In the genomic region with DNA sequence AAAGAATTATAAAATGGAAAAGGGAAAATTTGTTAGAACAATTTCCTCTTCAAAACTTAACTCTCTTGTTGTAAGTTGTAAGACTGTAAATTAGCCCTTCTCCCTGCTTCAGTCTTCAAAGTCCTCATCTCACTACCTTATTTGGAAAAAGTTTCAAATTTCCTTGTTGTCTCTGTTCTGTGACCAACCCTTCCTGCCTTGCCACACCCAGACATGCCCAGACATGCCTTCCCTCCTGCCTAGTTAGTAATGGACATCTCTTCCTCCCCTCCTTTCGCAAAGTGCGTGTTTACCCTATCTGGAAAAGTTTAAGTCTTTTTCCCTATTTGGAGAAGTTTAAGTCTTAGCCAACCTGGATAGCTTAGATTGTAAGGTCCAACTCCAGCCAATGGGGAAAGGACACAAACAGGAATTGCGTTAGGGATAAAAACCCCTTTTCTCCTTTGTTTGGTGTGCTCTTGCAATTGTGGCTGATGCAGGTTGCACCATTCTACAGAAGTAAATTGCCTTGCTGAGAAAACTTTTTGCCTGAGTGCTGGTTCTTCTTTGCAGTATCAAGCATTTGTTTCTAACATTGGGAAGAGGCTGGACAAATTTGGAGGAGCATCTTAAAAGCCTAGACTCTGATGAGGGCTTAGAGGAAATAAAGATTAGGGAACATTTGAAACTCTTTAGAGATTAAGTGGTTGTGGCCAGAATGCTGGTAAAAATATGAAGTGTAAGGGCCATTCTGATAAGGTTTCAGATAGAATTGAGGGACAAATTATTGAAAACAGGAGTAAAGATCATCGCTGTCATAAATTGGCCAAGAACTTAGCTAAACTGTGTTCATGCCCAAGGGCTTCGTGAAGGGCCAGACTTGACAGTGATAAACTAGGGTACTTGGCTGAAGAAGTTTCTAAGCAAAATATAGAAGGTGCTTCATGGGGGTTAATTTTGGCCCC, we compare ENCODE assay signal across 2 cellular contexts.
TF ChIP-seq lines count a peak whose summit lies in the region.

No MANE protein-coding gene starts in this region.

TF ChIP-seq in IMR-90, 13 proteins besides CTCF, POLR2A, EP300 and RAD21:
- TF ChIP-seq BHLHE40 (IDR thresholded peaks at IDR 0.05; ENCODE audit: low read depth, low read length) = no peak
- TF ChIP-seq MAFK (IDR thresholded peaks at IDR 0.05; ENCODE audit: low read depth, low read length) = no peak
- no peak for TF ChIP-seq RFX5 (IDR thresholded peaks at IDR 0.05; ENCODE audit: low read depth, low read length)
- no peak for TF ChIP-seq CEBPB (IDR thresholded peaks at IDR 0.05; ENCODE audit: low read depth, low read length)
- TF ChIP-seq ELK1 (IDR thresholded peaks at IDR 0.05; ENCODE audit: borderline replicate concordance, low read depth, low read length) = no peak
- no peak for TF ChIP-seq RCOR1 (IDR thresholded peaks at IDR 0.05; ENCODE audit: insufficient replicate concordance, low read length)
- no peak for TF ChIP-seq MAZ (IDR thresholded peaks at IDR 0.05; ENCODE audit: borderline replicate concordance, low read depth, low read length)
- no peak for TF ChIP-seq FOS (IDR thresholded peaks at IDR 0.05; ENCODE audit: low read depth, low read length)
- TF ChIP-seq, protein P1, sequence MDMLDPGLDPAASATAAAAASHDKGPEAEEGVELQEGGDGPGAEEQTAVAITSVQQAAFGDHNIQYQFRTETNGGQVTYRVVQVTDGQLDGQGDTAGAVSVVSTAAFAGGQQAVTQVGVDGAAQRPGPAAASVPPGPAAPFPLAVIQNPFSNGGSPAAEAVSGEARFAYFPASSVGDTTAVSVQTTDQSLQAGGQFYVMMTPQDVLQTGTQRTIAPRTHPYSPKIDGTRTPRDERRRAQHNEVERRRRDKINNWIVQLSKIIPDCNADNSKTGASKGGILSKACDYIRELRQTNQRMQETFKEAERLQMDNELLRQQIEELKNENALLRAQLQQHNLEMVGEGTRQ (IDR thresholded peaks at IDR 0.05; ENCODE audit: low read depth, low read length) = no peak
- no peak for TF ChIP-seq SMC3 (IDR thresholded peaks at IDR 0.05; ENCODE audit: low read depth, low read length)
- TF ChIP-seq CHD1 (IDR thresholded peaks at IDR 0.05; ENCODE audit: low read depth, low read length) = no peak
- TF ChIP-seq MXI1 (IDR thresholded peaks at IDR 0.05; ENCODE audit: borderline replicate concordance, low read depth, low read length) = no peak
- no peak for TF ChIP-seq NFE2L2 (IDR thresholded peaks at IDR 0.05; ENCODE audit: low read depth, low read length)

TF ChIP-seq in K562, 482 proteins besides CTCF, POLR2A, EP300 and RAD21:
- TF ChIP-seq NFYB (IDR thresholded peaks at IDR 0.05; ENCODE audit: extremely low read depth, insufficient read length) = no peak
- TF ChIP-seq SRF (CRISPR knock-in tag; IDR thresholded peaks at IDR 0.05) = peak in 1 of 2 experiments; percentile 32; a peak in 1 of 4 replicates
- no peak for TF ChIP-seq DMBX1 (CRISPR knock-in tag; IDR thresholded peaks at IDR 0.05; ENCODE audit: borderline replicate concordance)
- no peak for TF ChIP-seq ATF7 (IDR thresholded peaks at IDR 0.05)
- TF ChIP-seq, protein P2, sequence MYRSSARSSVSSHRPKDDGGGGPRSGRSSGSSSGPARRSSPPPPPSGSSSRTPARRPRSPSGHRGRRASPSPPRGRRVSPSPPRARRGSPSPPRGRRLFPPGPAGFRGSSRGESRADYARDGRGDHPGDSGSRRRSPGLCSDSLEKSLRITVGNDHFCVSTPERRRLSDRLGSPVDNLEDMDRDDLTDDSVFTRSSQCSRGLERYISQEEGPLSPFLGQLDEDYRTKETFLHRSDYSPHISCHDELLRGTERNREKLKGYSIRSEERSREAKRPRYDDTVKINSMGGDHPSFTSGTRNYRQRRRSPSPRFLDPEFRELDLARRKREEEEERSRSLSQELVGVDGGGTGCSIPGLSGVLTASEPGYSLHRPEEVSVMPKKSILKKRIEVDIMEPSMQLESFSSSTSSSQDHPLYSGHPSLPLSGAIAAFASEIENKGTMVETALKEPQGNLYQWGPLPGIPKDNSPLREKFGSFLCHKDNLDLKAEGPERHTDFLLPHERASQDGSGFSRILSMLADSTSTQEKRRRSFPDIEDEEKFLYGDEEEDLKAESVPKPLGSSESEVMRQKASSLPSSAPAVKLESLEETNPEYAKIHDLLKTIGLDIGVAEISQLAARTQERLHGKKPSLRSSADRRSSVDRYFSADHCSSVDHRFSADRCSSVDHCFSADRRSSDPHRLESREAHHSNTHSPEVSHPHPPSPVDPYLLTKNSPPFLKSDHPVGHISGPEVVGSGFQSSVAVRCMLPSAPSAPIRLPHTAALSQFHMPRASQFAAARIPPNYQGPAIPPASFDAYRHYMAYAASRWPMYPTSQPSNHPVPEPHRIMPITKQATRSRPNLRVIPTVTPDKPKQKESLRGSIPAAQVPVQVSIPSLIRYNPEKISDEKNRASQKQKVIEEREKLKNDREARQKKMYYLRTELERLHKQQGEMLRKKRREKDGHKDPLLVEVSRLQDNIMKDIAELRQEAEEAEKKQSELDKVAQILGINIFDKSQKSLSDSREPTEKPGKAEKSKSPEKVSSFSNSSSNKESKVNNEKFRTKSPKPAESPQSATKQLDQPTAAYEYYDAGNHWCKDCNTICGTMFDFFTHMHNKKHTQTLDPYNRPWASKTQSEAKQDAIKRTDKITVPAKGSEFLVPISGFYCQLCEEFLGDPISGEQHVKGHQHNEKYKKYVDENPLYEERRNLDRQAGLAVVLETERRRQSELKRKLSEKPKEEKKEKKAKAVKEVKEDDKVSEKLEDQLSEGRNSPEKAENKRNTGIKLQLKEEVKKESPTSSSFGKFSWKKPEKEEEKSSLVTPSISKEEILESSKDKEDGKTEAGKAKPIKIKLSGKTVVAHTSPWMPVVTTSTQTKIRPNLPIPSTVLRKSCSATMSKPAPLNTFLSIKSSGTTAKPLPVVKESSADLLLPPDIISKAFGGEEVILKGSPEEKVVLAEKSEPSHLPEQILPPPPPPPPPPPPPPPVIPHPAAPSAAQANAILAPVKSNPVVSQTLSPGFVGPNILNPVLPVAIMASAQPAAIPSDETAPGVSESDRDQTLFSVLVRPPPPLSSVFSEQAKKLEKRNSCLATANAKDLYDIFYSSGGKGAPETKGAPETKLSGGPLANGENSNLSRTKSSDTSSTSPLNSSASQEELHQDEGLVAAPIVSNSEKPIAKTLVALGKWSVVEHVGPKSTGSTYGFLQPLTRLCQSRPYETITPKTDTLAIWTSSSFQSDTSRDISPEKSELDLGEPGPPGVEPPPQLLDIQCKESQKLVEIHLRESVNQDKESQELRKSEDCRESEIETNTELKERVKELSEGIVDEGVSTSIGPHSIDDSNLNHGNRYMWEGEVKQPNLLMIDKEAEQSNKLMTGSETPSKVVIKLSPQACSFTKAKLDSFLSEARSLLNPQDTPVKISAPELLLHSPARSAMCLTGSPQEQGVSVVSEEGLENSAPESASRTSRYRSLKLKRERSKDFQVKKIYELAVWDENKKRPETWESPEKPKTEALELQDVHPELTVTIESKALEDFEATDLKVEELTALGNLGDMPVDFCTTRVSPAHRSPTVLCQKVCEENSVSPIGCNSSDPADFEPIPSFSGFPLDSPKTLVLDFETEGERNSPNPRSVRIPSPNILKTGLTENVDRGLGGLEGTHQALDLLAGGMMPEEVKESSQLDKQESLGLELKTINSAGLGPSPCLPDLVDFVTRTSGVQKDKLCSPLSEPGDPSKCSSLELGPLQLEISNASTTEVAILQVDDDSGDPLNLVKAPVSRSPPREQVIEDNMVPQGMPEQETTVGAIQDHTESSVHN (IDR thresholded peaks at IDR 0.05; ENCODE audit: borderline replicate concordance in 1 of 2, low read depth in 1 of 2) = no peak
- TF ChIP-seq ETV1 (tag; conservative IDR thresholded peaks at IDR 0.05; ENCODE audit: low read depth) = 0 out of 2 replicates have a peak, but pooled peaks have one; percentile 42
- peak; percentile 19; the same call in 1 of the 2 replicates for TF ChIP-seq CEBPB (tag; IDR thresholded peaks at IDR 0.05)
- TF ChIP-seq, protein P3, sequence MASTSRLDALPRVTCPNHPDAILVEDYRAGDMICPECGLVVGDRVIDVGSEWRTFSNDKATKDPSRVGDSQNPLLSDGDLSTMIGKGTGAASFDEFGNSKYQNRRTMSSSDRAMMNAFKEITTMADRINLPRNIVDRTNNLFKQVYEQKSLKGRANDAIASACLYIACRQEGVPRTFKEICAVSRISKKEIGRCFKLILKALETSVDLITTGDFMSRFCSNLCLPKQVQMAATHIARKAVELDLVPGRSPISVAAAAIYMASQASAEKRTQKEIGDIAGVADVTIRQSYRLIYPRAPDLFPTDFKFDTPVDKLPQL (IDR thresholded peaks at IDR 0.05; ENCODE audit: extremely low read depth, insufficient read length) = no peak
- TF ChIP-seq, protein P4, sequence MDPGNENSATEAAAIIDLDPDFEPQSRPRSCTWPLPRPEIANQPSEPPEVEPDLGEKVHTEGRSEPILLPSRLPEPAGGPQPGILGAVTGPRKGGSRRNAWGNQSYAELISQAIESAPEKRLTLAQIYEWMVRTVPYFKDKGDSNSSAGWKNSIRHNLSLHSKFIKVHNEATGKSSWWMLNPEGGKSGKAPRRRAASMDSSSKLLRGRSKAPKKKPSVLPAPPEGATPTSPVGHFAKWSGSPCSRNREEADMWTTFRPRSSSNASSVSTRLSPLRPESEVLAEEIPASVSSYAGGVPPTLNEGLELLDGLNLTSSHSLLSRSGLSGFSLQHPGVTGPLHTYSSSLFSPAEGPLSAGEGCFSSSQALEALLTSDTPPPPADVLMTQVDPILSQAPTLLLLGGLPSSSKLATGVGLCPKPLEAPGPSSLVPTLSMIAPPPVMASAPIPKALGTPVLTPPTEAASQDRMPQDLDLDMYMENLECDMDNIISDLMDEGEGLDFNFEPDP (CRISPR knock-in tag; IDR thresholded peaks at IDR 0.05) = no peak
- TF ChIP-seq ZNF408 (CRISPR knock-in tag; IDR thresholded peaks at IDR 0.05; ENCODE audit: low read depth) = no peak
- no peak for TF ChIP-seq ERF (CRISPR knock-in tag; IDR thresholded peaks at IDR 0.05)
- 0 out of 2 replicates have a peak, but pooled peaks have one; percentile 28 for TF ChIP-seq ZKSCAN8 (CRISPR knock-in tag; IDR thresholded peaks at IDR 0.05)
